1 cellular context compared by ENCODE assay signal in genomic region chr20:14991023-14991422, GRCh38.
TF ChIP-seq lines count a peak whose summit lies in the region.

No MANE protein-coding gene starts in this region.

TF ChIP-seq in HepG2, 621 proteins besides CTCF, POLR2A, EP300 and RAD21 (continued from another document and continues in another):
- TF ChIP-seq ZBTB40 (IDR thresholded peaks at IDR 0.05) (no peak), ZBTB40 (CRISPR knock-in tag; IDR thresholded peaks at IDR 0.05) (no peak; the same call in 1 of the 2 replicates), ZFP91 (CRISPR knock-in tag; IDR thresholded peaks at IDR 0.05; ENCODE audit: borderline replicate concordance) (no peak), DMTF1 (CRISPR knock-in tag; IDR thresholded peaks at IDR 0.05) (no peak), ZNF567 (CRISPR knock-in tag; IDR thresholded peaks at IDR 0.05; ENCODE audit: borderline replicate concordance) (no peak), ZNF264 (CRISPR knock-in tag; IDR thresholded peaks at IDR 0.05) (0 out of 2 replicates have a peak, but pooled peaks have one; percentile 62), FOSL2 (CRISPR knock-in tag; IDR thresholded peaks at IDR 0.05) (peak; percentile 89), E2F1 (CRISPR knock-in tag; IDR thresholded peaks at IDR 0.05) (no peak), TCF7 (IDR thresholded peaks at IDR 0.05; ENCODE audit: low read depth) (peak; percentile 85), TEAD3 (CRISPR knock-in tag; optimal IDR thresholded peaks at IDR 0.05; ENCODE audit: borderline replicate concordance) (peak; percentile 77), ZNF564 (CRISPR knock-in tag; IDR thresholded peaks at IDR 0.05) (no peak), STAT5B (CRISPR knock-in tag; IDR thresholded peaks at IDR 0.05) (no peak), ATF5 (CRISPR knock-in tag; IDR thresholded peaks at IDR 0.05; ENCODE audit: low read depth) (no peak), ZNF441 (CRISPR knock-in tag; IDR thresholded peaks at IDR 0.05; ENCODE audit: borderline replicate concordance) (no peak), ZBTB33 (CRISPR knock-in tag; IDR thresholded peaks at IDR 0.05) (peak; percentile 52), SOX13 (IDR thresholded peaks at IDR 0.05) (peak; percentile 71), SOX13 (CRISPR knock-in tag; conservative IDR thresholded peaks at IDR 0.05 in 1 of 2, IDR thresholded peaks at IDR 0.05 in 1 of 2) (peak in 1 of 2 experiments; percentile 89; a peak in 2 of 4 replicates), ZNF841 (CRISPR knock-in tag; IDR thresholded peaks at IDR 0.05; ENCODE audit: borderline replicate concordance) (no peak), TRAFD1 (CRISPR knock-in tag; IDR thresholded peaks at IDR 0.05; ENCODE audit: borderline replicate concordance) (no peak), KLF9 (CRISPR knock-in tag; IDR thresholded peaks at IDR 0.05; ENCODE audit: low read depth) (no peak), TFE3 (CRISPR knock-in tag; IDR thresholded peaks at IDR 0.05) (peak; percentile 79), FOXK2 (IDR thresholded peaks at IDR 0.05) (no peak), ZNF543 (CRISPR knock-in tag; IDR thresholded peaks at IDR 0.05) (peak; percentile 86), MIXL1 (CRISPR knock-in tag; IDR thresholded peaks at IDR 0.05) (peak; percentile 74; the same call in 1 of the 2 replicates), ZNF17 (CRISPR knock-in tag; IDR thresholded peaks at IDR 0.05) (no peak), ZBTB49 (CRISPR knock-in tag; IDR thresholded peaks at IDR 0.05; ENCODE audit: borderline replicate concordance) (0 out of 2 replicates have a peak, but pooled peaks have one; percentile 54), ZNF430 (CRISPR knock-in tag; IDR thresholded peaks at IDR 0.05) (0 out of 2 replicates have a peak, but pooled peaks have one; percentile 42), TFDP2 (CRISPR knock-in tag; IDR thresholded peaks at IDR 0.05) (no peak)
